ENCODE assay signal across 8 cellular contexts in genomic region chr9:132160802-132161742, GRCh38. TPM values are rescaled to one million over a fixed set of nuclear protein-coding genes. Genes with fewer than 3 reads are reported as not detected.
DNase-seq lines count a peak whose midpoint lies in the region; ATAC-seq, FAIRE-seq and TF ChIP-seq lines count a peak whose summit lies in the region.

No MANE protein-coding gene starts in this region.

- peaks cover 6% of the 10 kb centered on the region for H3K4me1 Mint-ChIP-seq in Caco-2 (ENCODE audit: low read depth, unreplicated experiment)
- peaks cover 17% of the 10 kb centered on the region for H3K4me1 Mint-ChIP-seq in stimulated activated effector memory CD8-positive, alpha-beta T cell treated with anti-CD3 and anti-CD28 coated beads, Interleukin-12 subunit alpha, Interleukin-12 subunit beta, amount 100 ng/mL, for 72 hours

- H3K9me3 Mint-ChIP-seq in Caco-2 (ENCODE audit: unreplicated experiment): no peaks in the 10 kb centered on the region
- no peaks in the 10 kb centered on the region for H3K9me3 Mint-ChIP-seq in stimulated activated effector memory CD8-positive, alpha-beta T cell treated with anti-CD3 and anti-CD28 coated beads, Interleukin-12 subunit alpha, Interleukin-12 subunit beta, amount 100 ng/mL, for 72 hours

- H3K27me3 ChIP-seq in Caco-2 (replicated peaks; ENCODE audit: control insufficient read depth, insufficient read depth, low read length): peaks cover 4% of the 10 kb centered on the region

- BruUV-seq in Caco-2 (replicated peaks; lab: Mats Ljungman, UMichigan): no TSS peak

- no peak for DNase-seq in Caco-2
- peak; percentile 77 for DNase-seq in M059J (ENCODE audit: low read depth)
- DNase-seq in activated CD4-positive, CD25-positive, alpha-beta regulatory T cell treated with anti-CD3 and anti-CD28 coated beads, Interleukin-2, amount 50 U/mL, for 72 hours: peak; percentile 48
- peak; percentile 34 for DNase-seq in dedifferentiated amniotic fluid mesenchymal stem cell (ENCODE audit: extremely low spot score)
- DNase-seq in mucosa of gallbladder (ENCODE audit: low spot score): peak; percentile 21
- DNase-seq in stimulated activated effector memory CD8-positive, alpha-beta T cell treated with anti-CD3 and anti-CD28 coated beads, Interleukin-12 subunit alpha, Interleukin-12 subunit beta, amount 100 ng/mL, for 72 hours (ENCODE audit: low spot score in 2 of 2): peak; percentile 40 to 78
- DNase-seq in GM12892 (ENCODE audit: insufficient read length): no peak

- no peak for FAIRE-seq in GM12892 (lab: Jason Lieb, UNC)

- no peaks in the 10 kb centered on the region for H3K36me3 Mint-ChIP-seq in Caco-2 (ENCODE audit: insufficient read depth, unreplicated experiment)
- H3K36me3 Mint-ChIP-seq in stimulated activated effector memory CD8-positive, alpha-beta T cell treated with anti-CD3 and anti-CD28 coated beads, Interleukin-12 subunit alpha, Interleukin-12 subunit beta, amount 100 ng/mL, for 72 hours: no peaks in the 10 kb centered on the region

- TF ChIP-seq POLR2A in GM12892 (IDR thresholded peaks at IDR 0.05; ENCODE audit: low read depth, low read length): no peak

- H3K9me3 ChIP-seq in Caco-2: no peaks in the 10 kb centered on the region

- peaks cover 41% of the 10 kb centered on the region for H3K27me3 Mint-ChIP-seq in Caco-2 (ENCODE audit: insufficient read depth, unreplicated experiment)

- POLR2A ChIA-PET in Caco-2 (lab: Charles Lee): no interaction called here

- no peak for TF ChIP-seq CTCF in Caco-2 (IDR thresholded peaks at IDR 0.05; ENCODE audit: insufficient read depth in 1 of 2, low read depth in 1 of 2, low read length in 1 of 2, severe bottlenecking in 1 of 2, unreplicated experiment in 1 of 2)

- CTCF ChIA-PET in Caco-2 (lab: Charles Lee): no interaction called here

- H3K27ac Mint-ChIP-seq in Caco-2 (ENCODE audit: unreplicated experiment): no peak overlapping the region
- no peak overlapping the region for H3K27ac Mint-ChIP-seq in stimulated activated effector memory CD8-positive, alpha-beta T cell treated with anti-CD3 and anti-CD28 coated beads, Interleukin-12 subunit alpha, Interleukin-12 subunit beta, amount 100 ng/mL, for 72 hours

- H3K4me3 Mint-ChIP-seq in Caco-2 (ENCODE audit: unreplicated experiment): peak overlapping the region; percentile 83
- peak overlapping the region; percentile 90 for H3K4me3 Mint-ChIP-seq in stimulated activated effector memory CD8-positive, alpha-beta T cell treated with anti-CD3 and anti-CD28 coated beads, Interleukin-12 subunit alpha, Interleukin-12 subunit beta, amount 100 ng/mL, for 72 hours

- H3K4me1 ChIP-seq in Caco-2: peaks cover 16% of the 10 kb centered on the region

- intact Hi-C loops in Caco-2 (cut with micrococcal nuclease; ENCODE audit: unreplicated experiment): no loop called here

- peak; percentile 87 for ATAC-seq in stimulated activated effector memory CD8-positive, alpha-beta T cell treated with anti-CD3 and anti-CD28 coated beads, Interleukin-12 subunit alpha, Interleukin-12 subunit beta, amount 100 ng/mL, for 72 hours
- no peak for ATAC-seq in GM21390 (IDR thresholded peaks at IDR 0.05; ENCODE audit: unreplicated experiment)

- H3K4me3 ChIP-seq in Caco-2 (ENCODE audit: low read depth, low read length): peak overlapping the region; percentile 8; the same call in 1 of the 2 replicates

- H3K36me3 ChIP-seq in Caco-2 (ENCODE audit: control insufficient read depth, insufficient read depth, low read length): no peaks in the 10 kb centered on the region

RNA-seq across cellular contexts. Expression of gene NTNG2, which starts 0.8 kb away (rescaled TPM):
- not detected in 2 replicates for total RNA-seq in Caco-2 (2022)
- 0.39 and 0.49 TPM in 2 replicates for total RNA-seq in M059J (2014; rRNA removed; shearing (Covaris generic))
- total RNA-seq in mucosa of gallbladder: 3.5 TPM
- polyA plus RNA-seq in GM12892 (2012; ENCODE audit: missing spikeins): not detected

Comparison
In these comparisons a context has a peak if more than half of its experiments do, and no peak if none do; other contexts are left out.
1. DNase-seq: peak in M059J (single experiment), activated CD4-positive, CD25-positive, alpha-beta regulatory T cell treated with anti-CD3 and anti-CD28 coated beads, Interleukin-2, amount 50 U/mL, for 72 hours (single experiment), dedifferentiated amniotic fluid mesenchymal stem cell (single experiment), mucosa of gallbladder (single experiment) and stimulated activated effector memory CD8-positive, alpha-beta T cell treated with anti-CD3 and anti-CD28 coated beads, Interleukin-12 subunit alpha, Interleukin-12 subunit beta, amount 100 ng/mL, for 72 hours (2 of 2); none in Caco-2 (0 of 2) and GM12892 (single experiment).